Comparison of ENCODE assay signal across 15 cellular contexts in the genomic region with DNA sequence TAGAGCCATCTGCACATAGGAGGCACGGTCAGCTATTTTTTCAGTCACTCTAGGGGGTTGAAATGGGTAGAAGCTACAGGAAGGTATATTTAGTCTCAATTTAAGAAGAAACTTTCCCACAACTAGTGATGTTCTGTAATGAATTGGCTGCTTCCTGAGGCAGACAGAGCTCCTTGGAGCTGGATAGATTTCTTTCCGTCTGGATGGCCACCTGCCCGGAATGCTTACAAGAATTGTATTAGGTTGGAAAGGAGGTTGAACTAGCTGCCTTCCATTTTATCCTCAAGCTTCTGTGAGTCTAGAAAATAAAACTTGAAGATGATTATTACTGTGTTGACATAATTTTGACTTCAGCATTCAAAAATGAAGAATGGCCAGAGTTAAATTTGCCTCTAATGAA.
DNase-seq lines count a peak whose midpoint lies in the region; ATAC-seq and TF ChIP-seq lines count a peak whose summit lies in the region.
"Had no signal": no experiment of that assay in that cellular context is flagged by ENCODE, and none has a peak within 500 bp of the region (broad histone marks: within the 10 kb centered on the region; RNA-seq: fewer than 3 reads in every experiment).

No MANE protein-coding gene starts in this region.

- no peaks in the 10 kb centered on the region for H3K79me2 ChIP-seq in smooth muscle cell (ENCODE audit: low read depth)

- WGBS in smooth muscle cell (ENCODE audit: low lambda C conversion rate) = 97% methylated on average over 3 of the region's 3 CpGs

- H3F3A ChIP-seq in smooth muscle cell (ENCODE audit: low read depth) = peaks cover under 1% of the 10 kb centered on the region

- H3K9ac ChIP-seq in stomach smooth muscle (ENCODE audit: low read length in 2 of 2) (no peak overlapping the region), smooth muscle cell (ENCODE audit: low read depth) (no peak overlapping the region)

- H3K27me3 ChIP-seq in Caco-2 (replicated peaks; ENCODE audit: control insufficient read depth, insufficient read depth, low read length) = no peaks in the 10 kb centered on the region
- H3K27me3 ChIP-seq in stomach smooth muscle (ENCODE audit: control insufficient read depth in 1 of 2, insufficient read depth in 2 of 2, low read length in 2 of 2) = no peaks in the 10 kb centered on the region
- no peaks in the 10 kb centered on the region for H3K27me3 ChIP-seq in smooth muscle cell (ENCODE audit: low read depth)

- H3K27ac Mint-ChIP-seq in Caco-2 (ENCODE audit: unreplicated experiment) = no peak overlapping the region

- BruUV-seq in Caco-2 (replicated peaks; lab: Mats Ljungman, UMichigan) = TSS peak; percentile 6

- ATAC-seq in GM21526 (IDR thresholded peaks at IDR 0.05; ENCODE audit: low FRiP score, unreplicated experiment) = no peak

- H3K27ac ChIP-seq in stomach smooth muscle (ENCODE audit: low read length) = peak overlapping the region; percentile 12
- no peak overlapping the region for H3K27ac ChIP-seq in smooth muscle cell (ENCODE audit: low read depth)
- H3K27ac ChIP-seq: C4-2B had no signal

- peaks cover 52% of the 10 kb centered on the region for H3K4me1 Mint-ChIP-seq in Caco-2 (ENCODE audit: low read depth, unreplicated experiment)

- H3K36me3 Mint-ChIP-seq in Caco-2 (ENCODE audit: insufficient read depth, unreplicated experiment) = no peaks in the 10 kb centered on the region

- H3K36me3 ChIP-seq in Caco-2 (ENCODE audit: control insufficient read depth, insufficient read depth, low read length) (no peaks in the 10 kb centered on the region), stomach smooth muscle (ENCODE audit: control insufficient read depth in 2 of 2, insufficient read depth in 2 of 2, low read length in 2 of 2) (peaks cover 24 to 29% of the 10 kb centered on the region in 2 donors), smooth muscle cell (ENCODE audit: low read depth) (peaks cover 10% of the 10 kb centered on the region)

- H3K4me2 ChIP-seq in smooth muscle cell = no peak overlapping the region

- TF ChIP-seq CTCF in Caco-2 (IDR thresholded peaks at IDR 0.05; ENCODE audit: insufficient read depth in 1 of 2, low read depth in 1 of 2, low read length in 1 of 2, severe bottlenecking in 1 of 2, unreplicated experiment in 1 of 2) (no peak), smooth muscle cell (IDR thresholded peaks at IDR 0.05; ENCODE audit: borderline replicate concordance, insufficient read depth, poor library complexity, severe bottlenecking) (no peak)

- intact Hi-C loops in Caco-2 (cut with micrococcal nuclease; ENCODE audit: unreplicated experiment) = no loop called here

- POLR2A ChIA-PET in Caco-2 (lab: Charles Lee) = no interaction called here

- H3K4me3 Mint-ChIP-seq in Caco-2 (ENCODE audit: unreplicated experiment) = no peak overlapping the region

- no peak overlapping the region for H2AFZ ChIP-seq in smooth muscle cell (ENCODE audit: low read depth)

- DNase-seq in Caco-2 = no peak
- DNase-seq in astrocyte of the hippocampus (ENCODE audit: low read depth, low spot score) = peak; percentile 68
- peak; percentile 36 for DNase-seq in medulla oblongata (ENCODE audit: extremely low spot score)
- DNase-seq in HPDE6-E6E7 (ENCODE audit: extremely low spot score) = no peak
- no peak for DNase-seq in OCI-M2 (lab: John Stamatoyannopoulos, UW; ENCODE audit: unreplicated experiment)
- no peak for DNase-seq in smooth muscle cell (lab: John Stamatoyannopoulos, UW; ENCODE audit: unreplicated experiment)
- DNase-seq: DMS79, NCI-H1417 treated with DMSO at 0.1 percent for 48 hours, NCI-H1930, NCI-H2171, NCI-H446 treated with DMSO at 0.1 percent for 48 hours, Right ventricle myocardium superior had no signal

- H4K20me1 ChIP-seq in smooth muscle cell (ENCODE audit: low read depth) = no peaks in the 10 kb centered on the region

- H3K4me3 ChIP-seq in Caco-2 (ENCODE audit: low read depth, low read length) = no peak overlapping the region
- H3K4me3 ChIP-seq in stomach smooth muscle (ENCODE audit: low read length in 2 of 2) = no peak overlapping the region
- H3K4me3 ChIP-seq in smooth muscle cell = no peak overlapping the region

- CTCF ChIA-PET in Caco-2 (lab: Charles Lee) = no interaction called here

- H3K9me3 ChIP-seq in Caco-2 = no peaks in the 10 kb centered on the region
- H3K9me3 ChIP-seq in stomach smooth muscle (ENCODE audit: control insufficient read depth in 2 of 2, low read length in 2 of 2) = no peaks in the 10 kb centered on the region
- no peaks in the 10 kb centered on the region for H3K9me3 ChIP-seq in smooth muscle cell (replicated peaks; ENCODE audit: low read depth)

- H3K4me1 ChIP-seq in Caco-2 (peaks cover 55% of the 10 kb centered on the region), stomach smooth muscle (ENCODE audit: control insufficient read depth, insufficient read depth, low read length) (peaks cover 39% of the 10 kb centered on the region), smooth muscle cell (ENCODE audit: low read depth) (no peaks in the 10 kb centered on the region)

- no peaks in the 10 kb centered on the region for H3K9me3 Mint-ChIP-seq in Caco-2 (ENCODE audit: unreplicated experiment)

- H3K27me3 Mint-ChIP-seq in Caco-2 (ENCODE audit: insufficient read depth, unreplicated experiment) = no peaks in the 10 kb centered on the region

Comparison
In these comparisons a context has a peak if more than half of its experiments do, and no peak if none do; other contexts are left out.
1. DNase-seq: peak in astrocyte of the hippocampus (single experiment) and medulla oblongata (single experiment); none in Caco-2 (0 of 2), HPDE6-E6E7 (single experiment), OCI-M2 (single experiment) and smooth muscle cell (single experiment).